In the genomic region with DNA sequence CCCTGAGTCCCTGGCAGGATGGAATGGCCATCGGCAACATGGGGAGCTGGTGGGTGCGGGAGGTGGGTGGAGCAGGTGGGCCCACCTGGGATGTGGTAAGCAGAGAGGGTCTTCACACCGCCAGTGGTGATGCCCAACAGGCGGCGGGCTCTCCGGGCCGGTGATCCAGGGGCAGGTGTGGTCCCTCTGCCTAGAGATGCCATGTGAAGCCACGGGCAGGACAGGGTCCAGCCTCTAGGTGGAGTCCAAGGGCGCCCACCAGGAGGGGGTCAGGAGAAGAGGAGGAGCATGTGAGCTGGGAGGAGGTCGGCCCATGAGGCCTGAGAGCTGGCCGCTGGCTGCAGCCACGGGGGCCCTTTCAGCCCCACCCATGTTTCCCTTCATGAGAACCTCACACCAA, we compare ENCODE assay signal across 15 cellular contexts.
DNase-seq lines count a peak whose midpoint lies in the region; ATAC-seq, FAIRE-seq and TF ChIP-seq lines count a peak whose summit lies in the region.
"Had no signal": no experiment of that assay in that cellular context is flagged by ENCODE, and none has a peak within 500 bp of the region (broad histone marks: within the 10 kb centered on the region; RNA-seq: fewer than 3 reads in every experiment).

No MANE protein-coding gene starts in this region.

- H3K23me2 ChIP-seq in H1 (ENCODE audit: low read depth, low read length): peaks cover 2% of the 10 kb centered on the region; the same call in 1 of the 2 replicates

- 91% methylated on average over 10 of the region's 12 CpGs for WGBS in A549 (ENCODE audit: missing lambda C conversion rate)
- 75% methylated on average over 7 of the region's 12 CpGs; no CpG with 5 or more reads in 1 of the 2 experiments for WGBS in H1 (ENCODE audit: extremely low coverage in 1 of 2, insufficient coverage in 1 of 2, insufficient read length in 1 of 2, insufficient replicate concordance in 2 of 2, low coverage in 1 of 2, low lambda C conversion rate in 2 of 2, missing lambda C conversion rate in 1 of 2), 2 experiments

- no peak overlapping the region for H3K23ac ChIP-seq in H1 (ENCODE audit: insufficient read length)

- no peak overlapping the region for H2BK20ac ChIP-seq in H1 (ENCODE audit: low read length)

- peaks cover 55% of the 10 kb centered on the region for H3K4me1 ChIP-seq in A549
- peaks cover 35% of the 10 kb centered on the region for H3K4me1 ChIP-seq in Loucy (ENCODE audit: insufficient read depth, low read length, poor library complexity, severe bottlenecking)
- H3K4me1 ChIP-seq in H1 (replicated peaks in 1 of 4; ENCODE audit: control insufficient read depth in 3 of 4, insufficient read depth in 4 of 4, low read length in 3 of 4): peaks cover 0 to 11% (median 6%) of the 10 kb centered on the region in 4 experiments
- no peaks in the 10 kb centered on the region for H3K4me1 ChIP-seq in CD8-positive, alpha-beta memory T cell (ENCODE audit: insufficient read depth, low read length)

- H3K4me2 ChIP-seq in A549 (no peak overlapping the region), Loucy (ENCODE audit: low read depth, low read length, poor library complexity, severe bottlenecking) (no peak overlapping the region), H1 (ENCODE audit: insufficient read depth in 1 of 2, low read depth in 2 of 2, low read length in 2 of 2) (no peak overlapping the region)

- H3K18ac ChIP-seq in H1 (ENCODE audit: extremely low read depth, low read length): no peak overlapping the region

- TF ChIP-seq CTCF in A549 (IDR thresholded peaks at IDR 0.05) (no peak; the same call in 2 of the 3 replicates), Loucy (conservative IDR thresholded peaks at IDR 0.05; ENCODE audit: low read length) (peak; percentile 40), H1 (IDR thresholded peaks at IDR 0.05; ENCODE audit: control extremely low read depth in 1 of 3, insufficient read depth in 1 of 3, low read depth in 1 of 3, low read length in 3 of 3) (peak; percentile 27 to 50 (median 44); a peak in 3 of 4 replicates)

- no peaks in the 10 kb centered on the region for H3K79me2 ChIP-seq in Loucy (ENCODE audit: insufficient read depth, low read length)
- H3K79me2 ChIP-seq in H1 (ENCODE audit: control insufficient read depth in 1 of 2, insufficient read depth in 2 of 2, low read length in 2 of 2): no peaks in the 10 kb centered on the region

- no peak overlapping the region for H3K27ac Mint-ChIP-seq in CD8-positive, alpha-beta memory T cell
- H3K27ac Mint-ChIP-seq: dendritic cell treated with granulocyte-macrophage colony-stimulating factor and Interleukin-4, amounts not matched to agents 40 ng/mL and 50 ng/mL, for 4 days had no signal

- H3K36me3 Mint-ChIP-seq in CD8-positive, alpha-beta memory T cell: peaks cover 0 to 5% (median 0%) of the 10 kb centered on the region in 3 donors
- H3K36me3 Mint-ChIP-seq: naive B cell had no signal

- no peaks in the 10 kb centered on the region for H3F3A ChIP-seq in Loucy (ENCODE audit: low read depth)

- CTCF ChIA-PET in A549 (lab: Yijun Ruan, JAX) (interaction anchor here (1.0 to 3.0 kb wide), 8 partner anchors 9 to 415 kb away, joined by 3 to 9 read pairs (median 4); no protein-coding TSS in a partner anchor), H1 (lab: Charles Lee; ENCODE audit: partially characterized antibody) (interaction anchor here (0.9 to 13.8 kb wide), 12 partner anchors 11 to 415 kb away, joined by 3 to 209 read pairs (median 4); no protein-coding TSS in a partner anchor)
- CTCF ChIA-PET in CD8-positive, alpha-beta memory T cell (lab: Charles Lee): no interaction called here

- H3K4me3 Mint-ChIP-seq in CD8-positive, alpha-beta memory T cell: no peak overlapping the region
- H3K4me3 Mint-ChIP-seq: dendritic cell treated with granulocyte-macrophage colony-stimulating factor and Interleukin-4, amounts not matched to agents 40 ng/mL and 50 ng/mL, for 4 days; naive B cell had no signal

- intact Hi-C loops in posterior vena cava (cut with DNase I): no loop called here

- H3K79me1 ChIP-seq in H1 (ENCODE audit: low read depth, low read length): no peaks in the 10 kb centered on the region

- no peak overlapping the region for H2AK5ac ChIP-seq in H1 (ENCODE audit: low read depth, low read length)

- H3K9me2 ChIP-seq in Loucy (replicated peaks; ENCODE audit: low read depth, low read length): no peaks in the 10 kb centered on the region

- no peak overlapping the region for H3K4ac ChIP-seq in H1 (replicated peaks; ENCODE audit: insufficient read length, low read depth, low read length)

- H3K4me3 ChIP-seq in A549 (no peak overlapping the region), Loucy (ENCODE audit: low read length, poor library complexity, severe bottlenecking) (no peak overlapping the region), H1 (ENCODE audit: extremely low read depth in 1 of 4, insufficient read depth in 2 of 4, low read depth in 3 of 4, low read length in 4 of 4) (no peak overlapping the region)
- H3K4me3 ChIP-seq in CD8-positive, alpha-beta memory T cell (ENCODE audit: low read length): no peak overlapping the region
- H3K4me3 ChIP-seq: adrenal gland had no signal

- POLR2A ChIA-PET in A549 (lab: Yijun Ruan, JAX): no interaction called here
- POLR2A ChIA-PET in H1 (lab: Charles Lee; ENCODE audit: partially characterized antibody): interaction anchor here (1.1 kb wide), 1 partner anchor 42 kb away, joined by 3 read pairs; no protein-coding TSS in a partner anchor
- POLR2A ChIA-PET in CD8-positive, alpha-beta memory T cell (lab: Charles Lee): no interaction called here

- ATAC-seq in A549: peak; percentile 3 to 7; a peak in 3 of 6 replicates
- no peak for ATAC-seq in GM21737 (IDR thresholded peaks at IDR 0.05; ENCODE audit: unreplicated experiment)
- ATAC-seq: left ventricle myocardium superior had no signal

- H3K27me3 ChIP-seq in Loucy (ENCODE audit: insufficient read depth, low read length, poor library complexity, severe bottlenecking) (no peaks in the 10 kb centered on the region), H1 (replicated peaks in 1 of 4; ENCODE audit: control insufficient read depth in 3 of 4, extremely low read depth in 1 of 4, insufficient read depth in 3 of 4, low read length in 3 of 4) (no peaks in the 10 kb centered on the region)
- no peaks in the 10 kb centered on the region for H3K27me3 ChIP-seq in CD8-positive, alpha-beta memory T cell (ENCODE audit: insufficient read depth, low read length, poor library complexity, severe bottlenecking)
- H3K27me3 ChIP-seq: adrenal gland had no signal

- no peaks in the 10 kb centered on the region for H4K20me1 ChIP-seq in Loucy (ENCODE audit: insufficient read depth, low read length, poor library complexity, severe bottlenecking)
- no peaks in the 10 kb centered on the region for H4K20me1 ChIP-seq in H1 (replicated peaks in 1 of 2; ENCODE audit: control insufficient read depth in 1 of 2, insufficient read depth in 2 of 2, low read length in 2 of 2)

- H3K9me3 Mint-ChIP-seq in CD8-positive, alpha-beta memory T cell: no peaks in the 10 kb centered on the region
- H3K9me3 Mint-ChIP-seq: dendritic cell treated with granulocyte-macrophage colony-stimulating factor and Interleukin-4, amounts not matched to agents 40 ng/mL and 50 ng/mL, for 4 days; naive B cell had no signal

- H3K4me1 Mint-ChIP-seq in CD8-positive, alpha-beta memory T cell: peaks cover 6 to 8% (median 7%) of the 10 kb centered on the region in 3 donors

- H3K36me3 ChIP-seq in Loucy (ENCODE audit: insufficient read depth, low read length) (0 out of 2 replicates have a peak, but pooled peaks cover 3% of the 10 kb centered on the region), H1 (ENCODE audit: control insufficient read depth in 2 of 4, insufficient read depth in 4 of 4, low read length in 3 of 4) (no peaks in the 10 kb centered on the region; a peak in 1 of 8 replicates)
- H3K36me3 ChIP-seq in CD8-positive, alpha-beta memory T cell (ENCODE audit: insufficient read depth, low read length): no peaks in the 10 kb centered on the region

- no peak overlapping the region for H3K9ac ChIP-seq in Loucy (ENCODE audit: low read depth, low read length, poor library complexity, severe bottlenecking)
- H3K9ac ChIP-seq in H1 (replicated peaks in 1 of 4; ENCODE audit: extremely low read depth in 1 of 4, low read depth in 3 of 4, low read length in 3 of 4): no peak overlapping the region

- no peak overlapping the region for H2BK12ac ChIP-seq in H1 (ENCODE audit: low read depth, low read length)

- DNase-seq in A549 (ENCODE audit: low read depth in 1 of 2, low spot score in 1 of 2) (no peak), H1 (ENCODE audit: low read depth in 1 of 2, low spot score in 2 of 2) (no peak), posterior vena cava (ENCODE audit: low spot score) (peak; percentile 76), amygdala (lab: John Stamatoyannopoulos, UW) (no peak), CD1c-positive myeloid dendritic cell (ENCODE audit: extremely low spot score) (no peak)
- DNase-seq in CD8-positive, alpha-beta memory T cell: no peak
- DNase-seq: activated CD4-positive, alpha-beta T cell treated with anti-CD3 and anti-CD28 coated beads, Interleukin-2, amount 50 U/mL, for 48 hours; adrenal gland; KBM-7; left ventricle myocardium superior; naive B cell; NCI-H1105 had no signal

- H3K14ac ChIP-seq in H1 (ENCODE audit: insufficient read length): no peak overlapping the region

- no peak overlapping the region for H2BK15ac ChIP-seq in H1 (ENCODE audit: low read length)

- FAIRE-seq in A549 (lab: Jason Lieb, UNC) (no peak), H1 (lab: Jason Lieb, UNC) (no peak)

- H3K27ac ChIP-seq in A549 (peak overlapping the region in 1 of 2 experiments; percentile 18; a peak in 2 of 6 replicates), H1 (ENCODE audit: low read depth, low read length) (no peak overlapping the region)
- no peak overlapping the region for H3K27ac ChIP-seq in CD8-positive, alpha-beta memory T cell (ENCODE audit: low read depth, low read length)
- H3K27ac ChIP-seq: adrenal gland had no signal

- TF ChIP-seq POLR2A in A549 (IDR thresholded peaks at IDR 0.05; ENCODE audit: low read length): no peak
- no peak for TF ChIP-seq POLR2A in H1 (IDR thresholded peaks at IDR 0.05; ENCODE audit: control extremely low read depth in 1 of 2, low read depth in 2 of 2, low read length in 2 of 2)

- no peak for TF ChIP-seq EP300 in A549 (IDR thresholded peaks at IDR 0.05)
- TF ChIP-seq EP300 in H1 (IDR thresholded peaks at IDR 0.05; ENCODE audit: borderline replicate concordance in 1 of 2, low read depth in 2 of 2, low read length in 2 of 2): no peak

- TF ChIP-seq RAD21 in A549 (conservative IDR thresholded peaks at IDR 0.05 in 1 of 2, IDR thresholded peaks at IDR 0.05 in 1 of 2) (no peak), H1 (IDR thresholded peaks at IDR 0.05 in 1 of 2, conservative IDR thresholded peaks at IDR 0.05 in 1 of 2; ENCODE audit: low read depth in 2 of 2, low read length in 2 of 2) (no peak)

- H4K91ac ChIP-seq in H1 (replicated peaks; ENCODE audit: insufficient read length, low read length): no peak overlapping the region

- no peak overlapping the region for H2BK120ac ChIP-seq in H1 (replicated peaks; ENCODE audit: low read depth, low read length)

- H3K56ac ChIP-seq in H1 (replicated peaks; ENCODE audit: insufficient read length, low read depth, low read length): no peak overlapping the region

- no peak overlapping the region for H4K8ac ChIP-seq in H1 (ENCODE audit: extremely low read depth, insufficient read depth, low read length)

- H3K9me3 ChIP-seq in A549: no peaks in the 10 kb centered on the region
- no peaks in the 10 kb centered on the region for H3K9me3 ChIP-seq in Loucy (ENCODE audit: insufficient read depth, low read depth, low read length)
- no peaks in the 10 kb centered on the region for H3K9me3 ChIP-seq in H1 (ENCODE audit: insufficient read depth in 2 of 2, low read depth in 1 of 2, low read length in 1 of 2)
- no peaks in the 10 kb centered on the region for H3K9me3 ChIP-seq in CD8-positive, alpha-beta memory T cell (ENCODE audit: low read length)
- H3K9me3 ChIP-seq: adrenal gland had no signal

- no peaks in the 10 kb centered on the region for H3K27me3 Mint-ChIP-seq in CD8-positive, alpha-beta memory T cell
- H3K27me3 Mint-ChIP-seq: naive B cell had no signal

- H2AFZ ChIP-seq in Loucy (ENCODE audit: low read length): no peak overlapping the region
- H2AFZ ChIP-seq in H1 (ENCODE audit: low read length): no peak overlapping the region

- no peak overlapping the region for H4K5ac ChIP-seq in H1 (ENCODE audit: insufficient read length, low read depth, low read length)

- H2BK5ac ChIP-seq in H1 (ENCODE audit: low read depth, low read length): no peak overlapping the region
